30 cellular contexts compared by ENCODE assay signal in genomic region chr5:108054349-108054748, GRCh38.
"Had no signal": no experiment of that assay in that cellular context is flagged by ENCODE, and none has a peak within 500 bp of the region (broad histone marks: within the 10 kb centered on the region; RNA-seq: fewer than 3 reads in every experiment).

No MANE protein-coding gene starts in this region.

- H3K4me3 ChIP-seq: adrenal gland, body of pancreas, esophagus muscularis mucosa, gastrocnemius medialis, heart left ventricle had no signal

- ATAC-seq: activated CD4-positive, CD25-positive, alpha-beta regulatory T cell treated with anti-CD3 and anti-CD28 coated beads, Interleukin-2, amount 50 U/mL, for 24 hours; activated CD8-positive, alpha-beta memory T cell treated with anti-CD3 and anti-CD28 coated beads, Interleukin-2, amount 10 ng/mL, durations not matched to agents 7 days and 5 days; activated CD8-positive, alpha-beta T cell treated with anti-CD3 and anti-CD28 coated beads for 36 hours; activated naive CD8-positive, alpha-beta T cell treated with anti-CD3 and anti-CD28 coated beads, Interleukin-2, amount 50 U/mL, for 24 hours; body of pancreas; effector memory CD8-positive, alpha-beta T cell; foreskin keratinocyte; gastrocnemius medialis; heart left ventricle; WTC11 had no signal

- H3K27me3 ChIP-seq: adrenal gland, body of pancreas, esophagus muscularis mucosa, foreskin keratinocyte, gastrocnemius medialis, heart left ventricle had no signal

- H3K4me1 ChIP-seq: adrenal gland, body of pancreas, esophagus muscularis mucosa, foreskin keratinocyte, gastrocnemius medialis, heart left ventricle had no signal

- DNase-seq: activated CD4-positive, alpha-beta T cell treated with anti-CD3 and anti-CD28 coated beads for 48 hours; activated CD4-positive, alpha-beta T cell treated with anti-CD3 and anti-CD28 coated beads, Interleukin-2, amount 50 U/mL, for 1 hour; activated CD4-positive, alpha-beta T cell treated with anti-CD3 and anti-CD28 coated beads, Interleukin-2, amount 50 U/mL, for 48 hours; activated CD8-positive, alpha-beta memory T cell treated with anti-CD3 and anti-CD28 coated beads, Interleukin-2, amount 10 ng/mL, durations not matched to agents 7 days and 5 days; activated CD8-positive, alpha-beta memory T cell treated with anti-CD3 and anti-CD28 coated beads, Interleukin-2, amount 50 U/mL, for 4 hours; activated CD8-positive, alpha-beta T cell treated with anti-CD3 and anti-CD28 coated beads for 36 hours; activated effector memory CD4-positive, alpha-beta T cell treated with anti-CD3 and anti-CD28 coated beads, Interleukin-2, amount 50 U/mL, for 16 hours; activated naive CD4-positive, alpha-beta T cell treated with anti-CD3 and anti-CD28 coated beads for 36 hours; activated naive CD8-positive, alpha-beta T cell treated with anti-CD3 and anti-CD28 coated beads for 36 hours; activated naive CD8-positive, alpha-beta T cell treated with anti-CD3 and anti-CD28 coated beads, Interleukin-2, amount 50 U/mL, for 24 hours; activated T-cell treated with anti-CD3 and anti-CD28 coated beads, Interleukin-2, amount 50 U/mL, for 1 hour; activated T-cell treated with anti-CD3 and anti-CD28 coated beads, Interleukin-2, amount 50 U/mL, for 48 hours; adrenal gland; amygdala; aorta; body of pancreas; caudate nucleus; cortex of kidney; dermis blood vessel endothelial cell; effector CD4-positive, alpha-beta T cell; effector memory CD8-positive, alpha-beta T cell; erythroblast; foreskin keratinocyte; gastrocnemius medialis; glutamatergic neuron; heart left ventricle had no signal

- H3K9me3 ChIP-seq: adrenal gland, body of pancreas, gastrocnemius medialis had no signal

- H3K27ac ChIP-seq: adrenal gland, body of pancreas, esophagus muscularis mucosa, foreskin keratinocyte, gastrocnemius medialis, heart left ventricle, VCaP had no signal

- H3K36me3 ChIP-seq: adrenal gland, gastrocnemius medialis had no signal
